In the genomic region with DNA sequence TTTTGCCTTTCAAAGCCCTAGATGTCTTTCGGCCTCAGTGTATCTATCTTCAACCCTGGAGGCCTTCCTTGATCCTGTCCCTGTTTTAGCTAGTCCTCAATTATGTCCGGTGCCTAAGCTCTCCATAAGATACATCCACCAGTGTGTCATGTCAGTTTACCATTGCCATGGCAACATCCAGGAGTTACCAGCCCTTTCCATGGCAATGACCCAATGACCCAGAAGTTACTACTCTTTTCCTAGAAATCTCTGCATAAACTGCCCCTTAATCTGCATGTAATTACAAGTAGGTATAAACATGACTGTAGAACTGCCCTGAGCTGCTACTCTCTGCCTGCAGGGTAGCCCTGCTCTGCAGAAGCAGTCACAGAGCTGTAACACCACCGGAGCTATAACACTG, we compare ENCODE assay signal across 1 cellular context.
TF ChIP-seq lines count a peak whose summit lies in the region.

No MANE protein-coding gene starts in this region.

TF ChIP-seq in WTC11, 78 proteins besides CTCF, POLR2A, EP300 and RAD21 (continued from another document):
- no peak for TF ChIP-seq ARID4B (CRISPR knock-in tag; IDR thresholded peaks at IDR 0.05; ENCODE audit: borderline replicate concordance)
- no peak for TF ChIP-seq ZNF219 (CRISPR knock-in tag; IDR thresholded peaks at IDR 0.05; ENCODE audit: borderline replicate concordance)
- TF ChIP-seq SP1 (CRISPR knock-in tag; conservative IDR thresholded peaks at IDR 0.05) = no peak
- no peak for TF ChIP-seq ZNF423 (CRISPR knock-in tag; IDR thresholded peaks at IDR 0.05)
- TF ChIP-seq, protein P1, sequence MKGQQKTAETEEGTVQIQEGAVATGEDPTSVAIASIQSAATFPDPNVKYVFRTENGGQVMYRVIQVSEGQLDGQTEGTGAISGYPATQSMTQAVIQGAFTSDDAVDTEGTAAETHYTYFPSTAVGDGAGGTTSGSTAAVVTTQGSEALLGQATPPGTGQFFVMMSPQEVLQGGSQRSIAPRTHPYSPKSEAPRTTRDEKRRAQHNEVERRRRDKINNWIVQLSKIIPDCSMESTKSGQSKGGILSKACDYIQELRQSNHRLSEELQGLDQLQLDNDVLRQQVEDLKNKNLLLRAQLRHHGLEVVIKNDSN (CRISPR knock-in tag; IDR thresholded peaks at IDR 0.05) = no peak
- TF ChIP-seq ESRRA (CRISPR knock-in tag; IDR thresholded peaks at IDR 0.05; ENCODE audit: borderline replicate concordance) = no peak
- TF ChIP-seq PRRX2 (CRISPR knock-in tag; IDR thresholded peaks at IDR 0.05) = no peak
